Comparison of ENCODE assay signal across 9 cellular contexts in the genomic region with DNA sequence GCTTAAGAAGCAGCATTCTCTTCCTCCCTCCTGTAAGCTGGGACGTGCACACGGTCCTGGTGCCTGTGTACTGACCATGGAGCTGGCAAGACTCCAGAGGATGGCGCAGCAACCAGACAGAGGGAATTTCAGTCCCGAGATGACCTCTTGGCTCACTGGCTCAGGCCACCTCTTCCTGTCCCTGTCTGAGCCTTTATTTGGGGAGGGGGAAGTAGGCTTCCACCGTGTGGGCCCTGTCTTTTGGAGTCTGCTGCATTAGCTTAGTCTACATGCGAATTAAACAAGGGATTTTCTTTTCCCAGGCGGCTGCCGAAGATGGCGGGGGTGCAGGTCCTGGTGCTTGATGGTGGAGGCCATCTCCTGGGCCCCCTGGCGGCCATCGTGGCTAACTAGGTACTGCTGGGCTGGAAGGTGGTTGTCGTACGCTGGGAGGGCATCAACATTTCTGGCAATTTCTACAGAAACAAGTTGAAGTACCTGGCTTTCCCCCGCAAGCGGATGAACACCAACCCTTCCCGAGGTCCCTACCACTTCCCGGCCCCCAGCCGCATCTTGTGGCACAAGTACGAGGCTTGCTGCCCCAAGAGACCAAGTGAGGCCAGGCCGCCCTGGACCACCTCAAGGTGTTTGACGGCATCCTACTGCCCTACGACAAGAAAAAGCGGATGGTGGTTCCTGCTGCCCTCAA. TPM values are rescaled to one million over a fixed set of nuclear protein-coding genes. Genes with fewer than 3 reads are reported as not detected.
DNase-seq lines count a peak whose midpoint lies in the region; ATAC-seq and TF ChIP-seq lines count a peak whose summit lies in the region.
"Had no signal": no experiment of that assay in that cellular context is flagged by ENCODE, and none has a peak within 500 bp of the region (broad histone marks: within the 10 kb centered on the region; RNA-seq: fewer than 3 reads in every experiment).

No MANE protein-coding gene starts in this region.

- no peak for DNase-seq in CD4-positive, CD25-positive, alpha-beta regulatory T cell
- DNase-seq in HCT116 (ENCODE audit: low read depth, low spot score) (no peak), activated B cell treated with CpG ODN at 0.5 μM for 24 hours (no peak), right lobe of liver (peak; percentile 66 to 72 (median 70)), immature natural killer cell (no peak), AG08395 (ENCODE audit: low spot score) (no peak)
- DNase-seq in activated CD4-positive, alpha-beta T cell treated with anti-CD3 and anti-CD28 coated beads, Interleukin-2, amount 50 U/mL, for 48 hours, result no peak
- DNase-seq: activated naive CD4-positive, alpha-beta T cell had no signal

- POLR2A ChIA-PET in HCT116 (lab: Charles Lee), result no interaction called here
- POLR2A ChIA-PET in activated B cell treated with CpG ODN at 0.5 μM for 24 hours (lab: Charles Lee), result interaction anchor here (1.0 to 5.8 kb wide), 6 partner anchors 8 to 436 kb away, joined by 3 to 51 read pairs (median 4); a partner anchor contains a TSS

- CTCF ChIA-PET in HCT116 (lab: Charles Lee), result no interaction called here
- CTCF ChIA-PET in activated B cell treated with CpG ODN at 0.5 μM for 24 hours (lab: Charles Lee), result interaction anchor here (0.7 to 3.9 kb wide), 6 partner anchors 12 to 173 kb away, joined by 3 to 41 read pairs (median 6); no protein-coding TSS in a partner anchor

- H4K20me1 ChIP-seq in HCT116 (ENCODE audit: insufficient read depth), result no peaks in the 10 kb centered on the region

- H3K27ac ChIP-seq in CD4-positive, CD25-positive, alpha-beta regulatory T cell (ENCODE audit: insufficient read depth, low read length, poor library complexity, severe bottlenecking), result peak overlapping the region; percentile 71
- H3K27ac ChIP-seq in HCT116 (ENCODE audit: low read depth, low read length) (no peak overlapping the region), right lobe of liver (no peak overlapping the region)

- BruUV-seq in HCT116 (replicated peaks; lab: Mats Ljungman, UMichigan), result no TSS peak

- no peaks in the 10 kb centered on the region for H3K79me2 ChIP-seq in HCT116 (ENCODE audit: insufficient read depth, low read length)

- H3K9me3 Mint-ChIP-seq in CD4-positive, CD25-positive, alpha-beta regulatory T cell, result no peaks in the 10 kb centered on the region
- H3K9me3 Mint-ChIP-seq in activated B cell treated with CpG ODN at 0.5 μM for 24 hours (no peaks in the 10 kb centered on the region), immature natural killer cell (no peaks in the 10 kb centered on the region)

- no peak overlapping the region for H3K9ac ChIP-seq in HCT116 (ENCODE audit: low read length)

- peak overlapping the region; percentile 19 for H3K4me3 ChIP-seq in CD4-positive, CD25-positive, alpha-beta regulatory T cell (ENCODE audit: low read depth, low read length)
- H3K4me3 ChIP-seq in HCT116 (replicated peaks in 1 of 2; ENCODE audit: low read depth in 1 of 2, low read length in 2 of 2) (no peak overlapping the region), right lobe of liver (no peak overlapping the region)

- 63% methylated on average over 12 of the region's 23 CpGs for WGBS in right lobe of liver (ENCODE audit: insufficient coverage, low coverage, low lambda C conversion rate, missing lambda C conversion rate)

- H3K4me1 Mint-ChIP-seq in CD4-positive, CD25-positive, alpha-beta regulatory T cell, result peaks cover 35 to 92% (median 67%) of the 10 kb centered on the region in 4 donors
- H3K4me1 Mint-ChIP-seq in activated B cell treated with CpG ODN at 0.5 μM for 24 hours (peaks cover 80% of the 10 kb centered on the region), immature natural killer cell (peaks cover 58 to 69% of the 10 kb centered on the region in 2 donors)

- H3K4me2 ChIP-seq in HCT116 (ENCODE audit: low read length), result no peak overlapping the region

- no peaks in the 10 kb centered on the region for H3K27me3 Mint-ChIP-seq in CD4-positive, CD25-positive, alpha-beta regulatory T cell
- H3K27me3 Mint-ChIP-seq in activated B cell treated with CpG ODN at 0.5 μM for 24 hours (no peaks in the 10 kb centered on the region), immature natural killer cell (ENCODE audit: low read depth in 3 of 3) (no peaks in the 10 kb centered on the region)

- peak overlapping the region in 3 of 4 donors; percentile 58 to 89 (median 68) for H3K4me3 Mint-ChIP-seq in CD4-positive, CD25-positive, alpha-beta regulatory T cell
- H3K4me3 Mint-ChIP-seq in activated B cell treated with CpG ODN at 0.5 μM for 24 hours, result no peak overlapping the region
- H3K4me3 Mint-ChIP-seq in immature natural killer cell, result peak overlapping the region in 1 of 5 donors; percentile 35

- TF ChIP-seq POLR2A in HCT116 (IDR thresholded peaks at IDR 0.05; ENCODE audit: borderline replicate concordance, extremely low read depth, insufficient read depth, insufficient read length), result no peak
- TF ChIP-seq POLR2A in right lobe of liver (IDR thresholded peaks at IDR 0.05), result no peak

- no peaks in the 10 kb centered on the region for H3K27me3 ChIP-seq in CD4-positive, CD25-positive, alpha-beta regulatory T cell (ENCODE audit: control insufficient read depth, insufficient read depth, low read length)
- no peaks in the 10 kb centered on the region for H3K27me3 ChIP-seq in HCT116 (ENCODE audit: insufficient read depth, low read length)
- no peaks in the 10 kb centered on the region for H3K27me3 ChIP-seq in right lobe of liver

- H3K27ac Mint-ChIP-seq in CD4-positive, CD25-positive, alpha-beta regulatory T cell, result peak overlapping the region; percentile 82 to 87 (median 86)
- H3K27ac Mint-ChIP-seq in activated B cell treated with CpG ODN at 0.5 μM for 24 hours, result peak overlapping the region; percentile 70
- H3K27ac Mint-ChIP-seq in immature natural killer cell, result peak overlapping the region in 3 of 6 donors; percentile 15 to 52 (median 35)

- RAD21 ChIA-PET in HCT116 (lab: Charles Lee; ENCODE audit: low non-redundant PET in 1 of 2, low total read pairs in 2 of 2, uncharacterized antibody in 2 of 2, unreplicated experiment in 2 of 2), result no interaction called here

- peaks cover 78% of the 10 kb centered on the region for H3K4me1 ChIP-seq in CD4-positive, CD25-positive, alpha-beta regulatory T cell (ENCODE audit: control insufficient read depth, insufficient read depth, low read length, poor library complexity, severe bottlenecking)
- peaks cover 8 to 44% of the 10 kb centered on the region in 2 experiments for H3K4me1 ChIP-seq in HCT116 (ENCODE audit: control insufficient read depth in 1 of 2, insufficient read depth in 2 of 2, low read length in 2 of 2)
- peaks cover 0 to 10% (median 0%) of the 10 kb centered on the region in 4 donors for H3K4me1 ChIP-seq in right lobe of liver

- H3K36me3 Mint-ChIP-seq in CD4-positive, CD25-positive, alpha-beta regulatory T cell, result peaks cover 70% of the 10 kb centered on the region
- peaks cover 87% of the 10 kb centered on the region for H3K36me3 Mint-ChIP-seq in activated B cell treated with CpG ODN at 0.5 μM for 24 hours (ENCODE audit: low read depth)
- peaks cover 28 to 67% (median 45%) of the 10 kb centered on the region in 3 donors for H3K36me3 Mint-ChIP-seq in immature natural killer cell

- no peaks in the 10 kb centered on the region for H3K9me2 ChIP-seq in HCT116 (ENCODE audit: insufficient read depth)

- H3K9me3 ChIP-seq in CD4-positive, CD25-positive, alpha-beta regulatory T cell (ENCODE audit: control insufficient read depth in 2 of 2, low read length in 2 of 2), result no peaks in the 10 kb centered on the region
- H3K9me3 ChIP-seq in HCT116 (ENCODE audit: control insufficient read depth in 1 of 2, insufficient read depth in 1 of 2, low read depth in 1 of 2, low read length in 2 of 2) (no peaks in the 10 kb centered on the region), right lobe of liver (no peaks in the 10 kb centered on the region)

- no peak for ATAC-seq in CD4-positive, CD25-positive, alpha-beta regulatory T cell (ENCODE audit: low read depth in 2 of 2)
- no peak for ATAC-seq in HCT116
- no peak for ATAC-seq in activated B cell treated with CpG ODN at 0.5 μM for 24 hours (ENCODE audit: low read depth)
- peak; percentile 44 to 62 (median 54) for ATAC-seq in right lobe of liver
- no peak for ATAC-seq in HG03039 (IDR thresholded peaks at IDR 0.05; ENCODE audit: unreplicated experiment)

- intact Hi-C loops in HCT116 (cut with micrococcal nuclease) (no loop called here), activated B cell treated with CpG ODN at 0.5 μM for 24 hours (cut with micrococcal nuclease) (loop anchor here (5.0 kb wide), 1 partner anchor 115 kb away; no protein-coding TSS in a partner anchor), right lobe of liver (cut with DNase I) (no loop called here)

- TF ChIP-seq CTCF in HCT116 (IDR thresholded peaks at IDR 0.05 in 2 of 3, conservative IDR thresholded peaks at IDR 0.05 in 1 of 3; ENCODE audit: borderline replicate concordance in 1 of 3, insufficient read depth in 1 of 3, low read depth in 2 of 3, low read length in 2 of 3) (peak in 2 of 3 experiments; percentile 56 to 57; a peak in 4 of 6 replicates), activated B cell treated with CpG ODN at 0.5 μM for 24 hours (IDR thresholded peaks at IDR 0.05) (no peak), right lobe of liver (IDR thresholded peaks at IDR 0.05) (peak; percentile 18 to 39 (median 25))

- peak; percentile 34; the same call in 1 of the 2 replicates for TF ChIP-seq RAD21 in HCT116 (IDR thresholded peaks at IDR 0.05; ENCODE audit: low read depth)

- H2AFZ ChIP-seq in HCT116 (ENCODE audit: low read depth, low read length, poor library complexity, severe bottlenecking), result no peak overlapping the region

- H3K36me3 ChIP-seq in CD4-positive, CD25-positive, alpha-beta regulatory T cell (ENCODE audit: control insufficient read depth, insufficient read depth, low read length), result peaks cover 89% of the 10 kb centered on the region
- no peaks in the 10 kb centered on the region for H3K36me3 ChIP-seq in HCT116 (ENCODE audit: control insufficient read depth in 1 of 2, insufficient read depth in 2 of 2, low read length in 2 of 2)
- no peaks in the 10 kb centered on the region for H3K36me3 ChIP-seq in right lobe of liver

RNA-seq across cellular contexts. Expression of a gene that starts 10.2 kb away (rescaled TPM):
- not detected for total RNA-seq in CD4-positive, CD25-positive, alpha-beta regulatory T cell
- 10 to 100 TPM; 25.0 to 36.3 (median 29.6) TPM for polyA plus RNA-seq in CD4-positive, CD25-positive, alpha-beta regulatory T cell
- not detected for total RNA-seq in HCT116 (2021; ENCODE audit: unreplicated experiment)
- not detected in 2 replicates for polyA plus RNA-seq in HCT116 (2012)
- not detected in 2 replicates for total RNA-seq in activated B cell treated with CpG ODN at 0.5 μM for 24 hours
- not detected for total RNA-seq in right lobe of liver
- polyA plus RNA-seq in immature natural killer cell, result 10 to 100 TPM in 2 of 3 donors, 1 to 10 TPM in 1; 9.3 to 21.5 (median 13.3) TPM

RNA-seq across cellular contexts. Expression of a gene that starts 14.3 kb away (rescaled TPM):
- 393 TPM for total RNA-seq in CD4-positive, CD25-positive, alpha-beta regulatory T cell
- polyA plus RNA-seq in CD4-positive, CD25-positive, alpha-beta regulatory T cell, result 100 to 1,000 TPM; 888 to 986 (median 949) TPM
- total RNA-seq in HCT116 (2021; ENCODE audit: unreplicated experiment) (0.61 TPM), activated B cell treated with CpG ODN at 0.5 μM for 24 hours (134 and 146 TPM in 2 replicates), right lobe of liver (1 to 10 TPM in 5 of 6 experiments, under 1 TPM in 1; 0.80 to 3.2 (median 1.4) TPM)
- polyA plus RNA-seq in HCT116 (2012), result 0.15 and 0.17 TPM in 2 replicates
- 100 to 1,000 TPM; 255 to 454 (median 370) TPM for polyA plus RNA-seq in immature natural killer cell

RNA-seq across cellular contexts. Expression of a gene that starts 38.8 kb away (rescaled TPM):
- not detected for total RNA-seq in CD4-positive, CD25-positive, alpha-beta regulatory T cell
- not detected for polyA plus RNA-seq in CD4-positive, CD25-positive, alpha-beta regulatory T cell
- total RNA-seq in HCT116 (2021; ENCODE audit: unreplicated experiment), result 2.6 TPM
- 0.01 TPM in 2 replicates for polyA plus RNA-seq in HCT116 (2012)
- 0.49 and 1.00 TPM in 2 replicates for total RNA-seq in activated B cell treated with CpG ODN at 0.5 μM for 24 hours
- total RNA-seq in right lobe of liver, result 100 to 1,000 TPM in 2 of 6 experiments, 10 to 100 TPM in 4; 20.6 to 134 (median 85.1) TPM
- polyA plus RNA-seq in immature natural killer cell, result under 1 TPM in 2 of 3 donors, not detected in 1; 0.13 to 0.25 TPM

RNA-seq across cellular contexts. Expression of a gene that starts 42.0 kb away (rescaled TPM):
- not detected for total RNA-seq in CD4-positive, CD25-positive, alpha-beta regulatory T cell
- not detected for polyA plus RNA-seq in CD4-positive, CD25-positive, alpha-beta regulatory T cell
- total RNA-seq in HCT116 (2021; ENCODE audit: unreplicated experiment) (not detected), activated B cell treated with CpG ODN at 0.5 μM for 24 hours (not detected in 2 replicates), right lobe of liver (not detected)
- polyA plus RNA-seq in HCT116 (2012), result not detected in 2 replicates
- not detected for polyA plus RNA-seq in immature natural killer cell

Comparison
In these comparisons a context has a peak if more than half of its experiments do, and no peak if none do; other contexts are left out.
1. ATAC-seq: peak in right lobe of liver (4 of 4); none in CD4-positive, CD25-positive, alpha-beta regulatory T cell (0 of 2), HCT116 (single experiment), activated B cell treated with CpG ODN at 0.5 μM for 24 hours (single experiment) and HG03039 (single experiment).
2. DNase-seq: peak in right lobe of liver (3 of 3); none in CD4-positive, CD25-positive, alpha-beta regulatory T cell (0 of 3), HCT116 (single experiment), activated B cell treated with CpG ODN at 0.5 μM for 24 hours (single experiment), immature natural killer cell (0 of 3), AG08395 (single experiment) and activated CD4-positive, alpha-beta T cell treated with anti-CD3 and anti-CD28 coated beads, Interleukin-2, amount 50 U/mL, for 48 hours (0 of 2).
3. RNA of a gene that starts 14.3 kb away (total RNA-seq): 393 TPM in CD4-positive, CD25-positive, alpha-beta regulatory T cell (single experiment) and 134 to 146 TPM in activated B cell treated with CpG ODN at 0.5 μM for 24 hours; 0.80 to 3.2 TPM in right lobe of liver and 0.61 TPM in HCT116 (single experiment); every median in the first group is over 10 times any median in the second.